In the genomic region with DNA sequence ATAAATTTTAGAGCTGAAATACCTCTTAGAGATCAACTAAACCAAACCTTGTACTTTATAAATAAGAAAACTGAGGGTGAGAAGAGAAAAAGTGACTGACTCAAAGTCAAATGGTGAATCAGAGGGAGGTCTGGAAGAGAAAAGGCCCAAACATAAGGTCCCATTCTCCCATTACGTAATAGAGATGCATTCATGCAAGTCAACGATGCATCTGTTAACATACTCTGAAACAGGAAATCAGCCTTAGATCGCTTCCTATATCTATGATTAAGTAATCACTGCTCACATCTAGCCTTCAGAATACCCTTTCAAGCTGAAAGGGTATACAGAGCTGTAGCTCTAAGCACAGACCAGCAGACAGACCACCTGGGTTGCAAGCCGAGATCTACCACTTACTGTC, we compare ENCODE assay signal across 1 cellular context.
TF ChIP-seq lines count a peak whose summit lies in the region.

No MANE protein-coding gene starts in this region.

TF ChIP-seq in HepG2, 621 proteins besides CTCF, POLR2A, EP300 and RAD21:
- TF ChIP-seq CEBPB (IDR thresholded peaks at IDR 0.05; ENCODE audit: borderline replicate concordance, low read depth, low read length), result peak; percentile 25; the same call in 1 of the 2 replicates
- no peak for TF ChIP-seq ZNF326 (CRISPR knock-in tag; IDR thresholded peaks at IDR 0.05; ENCODE audit: borderline replicate concordance)
